In the genomic region with DNA sequence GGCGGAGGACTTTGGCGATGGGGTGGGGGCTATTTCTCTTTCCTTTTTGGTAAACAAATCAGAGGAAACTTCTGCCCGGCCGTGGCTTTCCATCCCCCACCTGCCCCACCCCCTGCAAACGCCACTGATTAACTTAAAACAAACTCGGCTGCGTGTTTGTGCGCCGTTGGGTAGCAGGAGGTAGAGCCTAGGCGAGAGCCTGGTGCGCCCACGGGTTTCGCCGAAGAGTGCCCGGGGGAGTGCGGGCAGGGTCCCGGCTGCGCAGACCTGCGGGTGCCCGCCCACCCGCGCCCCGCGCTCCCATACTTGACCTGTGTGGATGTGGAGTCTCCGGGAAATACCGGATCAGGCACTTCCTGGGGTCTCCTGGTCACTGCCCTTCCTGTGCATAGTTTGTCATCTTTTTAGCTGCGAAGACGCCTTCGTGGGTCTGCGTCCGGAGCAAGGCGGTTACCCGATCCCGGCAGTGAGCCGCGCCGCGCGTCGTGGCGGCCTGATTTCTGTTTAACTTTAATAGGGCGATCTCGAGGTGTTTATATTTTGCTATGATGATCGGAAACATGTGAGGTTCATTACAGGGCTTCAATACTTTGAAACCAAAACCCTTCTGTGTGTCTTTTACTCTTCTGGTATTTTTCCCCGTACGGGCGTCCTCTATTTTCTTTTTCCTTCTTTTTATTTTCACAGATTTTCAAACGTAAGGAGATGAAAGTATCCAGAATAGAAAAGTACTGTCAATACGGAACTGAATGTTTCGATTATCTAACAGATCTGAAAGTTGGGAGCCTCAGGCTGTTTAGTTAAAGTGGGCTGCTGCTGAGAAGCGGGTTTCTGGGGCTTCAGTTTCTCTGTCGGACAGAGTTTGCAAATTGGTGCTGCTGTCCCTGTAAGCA, we compare ENCODE assay signal across 7 cellular contexts. TPM values are rescaled to one million over a fixed set of nuclear protein-coding genes. Genes with fewer than 3 reads are reported as not detected.
DNase-seq lines count a peak whose midpoint lies in the region; ATAC-seq and TF ChIP-seq lines count a peak whose summit lies in the region.

No MANE protein-coding gene starts in this region.

- peaks cover 56% of the 10 kb centered on the region for H3K27me3 Mint-ChIP-seq in IgD-negative memory B cell

- intact Hi-C loops in left lung (cut with DNase I) = no loop called here
- intact Hi-C loops in stomach (cut with DNase I; ENCODE audit: low total_unique reads) = no loop called here

- H3K27ac Mint-ChIP-seq in IgD-negative memory B cell = peak overlapping the region in 2 of 3 donors; percentile 2 to 45

- H3K36me3 Mint-ChIP-seq in IgD-negative memory B cell = no peaks in the 10 kb centered on the region

- WGBS in stomach, 5 donors = 1 to 5% (median 4%) methylated on average over 33 to 52 of the region's 52 CpGs

- no peak for TF ChIP-seq EP300 in stomach (IDR thresholded peaks at IDR 0.05)

- ATAC-seq in left lung (no peak), HG03457 (IDR thresholded peaks at IDR 0.05; ENCODE audit: unreplicated experiment) (no peak), foreskin keratinocyte (no peak)

- H3K4me3 ChIP-seq in astrocyte of the cerebellum (ENCODE audit: low read depth, low read length) (peak overlapping the region; percentile 39), left lung (peak overlapping the region; percentile 5 to 50), stomach (peak overlapping the region; percentile 23 to 43 (median 36))

- peak overlapping the region; percentile 56 to 82 (median 79) for H3K4me3 Mint-ChIP-seq in IgD-negative memory B cell

- peaks cover 13 to 37% of the 10 kb centered on the region in 2 donors for H3K4me1 ChIP-seq in left lung
- peaks cover 16 to 53% (median 43%) of the 10 kb centered on the region in 4 donors for H3K4me1 ChIP-seq in stomach
- H3K4me1 ChIP-seq in foreskin keratinocyte = no peaks in the 10 kb centered on the region

- DNase-seq in astrocyte of the cerebellum (ENCODE audit: low read depth) (no peak), left lung (no peak), stomach (no peak), foreskin keratinocyte (no peak)
- no peak for DNase-seq in stimulated activated naive CD4-positive, alpha-beta T cell treated with Interleukin-2 at 50 U/mL for 16 hours (lab: John Stamatoyannopoulos, UW)

- no peaks in the 10 kb centered on the region for H3K36me3 ChIP-seq in left lung
- H3K36me3 ChIP-seq in stomach = no peaks in the 10 kb centered on the region

- peaks cover 9 to 24% (median 22%) of the 10 kb centered on the region in 3 donors for H3K4me1 Mint-ChIP-seq in IgD-negative memory B cell

- peaks cover 0 to 1% (median 0%) of the 10 kb centered on the region in 3 donors for H3K9me3 Mint-ChIP-seq in IgD-negative memory B cell

- TF ChIP-seq CTCF in astrocyte of the cerebellum (IDR thresholded peaks at IDR 0.05; ENCODE audit: low read depth, low read length, missing control alignments) (no peak), left lung (IDR thresholded peaks at IDR 0.05) (no peak), stomach (IDR thresholded peaks at IDR 0.05) (no peak), foreskin keratinocyte (conservative IDR thresholded peaks at IDR 0.05) (no peak)

- peaks cover 94 to 100% of the 10 kb centered on the region in 2 donors for H3K27me3 ChIP-seq in left lung
- H3K27me3 ChIP-seq in stomach = peaks cover 32 to 99% (median 74%) of the 10 kb centered on the region in 3 donors
- peaks cover 97% of the 10 kb centered on the region for H3K27me3 ChIP-seq in foreskin keratinocyte

- H3K27ac ChIP-seq in left lung (peak overlapping the region; percentile 33 to 57), stomach (peak overlapping the region in 3 of 5 donors; percentile 38 to 56 (median 52)), foreskin keratinocyte (no peak overlapping the region)

- in situ Hi-C loops in astrocyte of the cerebellum (cut with HindIII; ENCODE audit: low sequenced_read_pairs) = no loop called here

- H3K9me3 ChIP-seq in left lung = no peaks in the 10 kb centered on the region
- no peaks in the 10 kb centered on the region for H3K9me3 ChIP-seq in stomach

- TF ChIP-seq POLR2A in stomach (IDR thresholded peaks at IDR 0.05) = no peak

RNA-seq across cellular contexts. Expression of a gene that starts 15.2 kb away (rescaled TPM):
- polyA plus RNA-seq in IgD-negative memory B cell = 0.09 TPM
- 1 to 10 TPM; 2.8 to 3.1 TPM for total RNA-seq in left lung
- total RNA-seq in stomach = 100 to 1,000 TPM in 1 of 5 donors, 10 to 100 TPM in 1, 1 to 10 TPM in 1, under 1 TPM in 1, not detected in 1; 0.45 to 227 (median 6.0) TPM
- under 1 TPM; 0.33 to 0.46 (median 0.44) TPM for polyA plus RNA-seq in stomach
- total RNA-seq in foreskin keratinocyte = 0.04 TPM in 1 of 2 replicates, not detected in the other
- polyA plus RNA-seq in foreskin keratinocyte = not detected in 2 replicates
